In the genomic region with DNA sequence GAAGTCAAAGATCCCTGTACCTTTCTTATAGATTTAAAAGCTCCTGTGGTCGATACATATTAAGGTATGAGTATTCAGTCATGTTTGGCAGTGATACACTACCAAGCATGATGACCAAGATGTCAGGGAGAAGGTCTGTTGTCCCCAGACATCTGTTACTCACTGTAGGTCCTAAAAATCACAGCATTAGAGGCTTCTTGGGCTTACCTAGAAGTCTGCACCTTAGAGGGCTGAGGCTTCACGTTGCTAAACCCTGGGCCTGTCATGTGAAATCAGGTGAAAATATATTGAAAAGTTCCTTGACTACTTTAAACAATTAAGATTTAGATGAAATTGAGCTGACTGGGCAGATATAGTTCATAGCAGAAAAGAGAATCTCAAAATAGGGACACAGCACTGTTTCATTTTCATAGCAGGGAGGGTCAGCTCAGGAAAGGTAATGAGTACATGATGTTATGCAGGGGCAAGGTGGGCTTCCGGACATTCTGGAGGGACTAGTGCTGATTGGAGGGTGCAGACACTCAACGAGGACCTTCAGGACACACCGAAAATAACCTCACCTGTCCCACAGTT, we compare ENCODE assay signal across 1 cellular context.
TF ChIP-seq lines count a peak whose summit lies in the region.

No MANE protein-coding gene starts in this region.

TF ChIP-seq in IMR-90, 13 proteins besides CTCF, POLR2A, EP300 and RAD21:
- TF ChIP-seq MAFK (IDR thresholded peaks at IDR 0.05; ENCODE audit: low read depth, low read length), result peak; percentile 79
- TF ChIP-seq BHLHE40 (IDR thresholded peaks at IDR 0.05; ENCODE audit: low read depth, low read length), result no peak
